Comparison of ENCODE assay signal across 1 cellular context in the genomic region with DNA sequence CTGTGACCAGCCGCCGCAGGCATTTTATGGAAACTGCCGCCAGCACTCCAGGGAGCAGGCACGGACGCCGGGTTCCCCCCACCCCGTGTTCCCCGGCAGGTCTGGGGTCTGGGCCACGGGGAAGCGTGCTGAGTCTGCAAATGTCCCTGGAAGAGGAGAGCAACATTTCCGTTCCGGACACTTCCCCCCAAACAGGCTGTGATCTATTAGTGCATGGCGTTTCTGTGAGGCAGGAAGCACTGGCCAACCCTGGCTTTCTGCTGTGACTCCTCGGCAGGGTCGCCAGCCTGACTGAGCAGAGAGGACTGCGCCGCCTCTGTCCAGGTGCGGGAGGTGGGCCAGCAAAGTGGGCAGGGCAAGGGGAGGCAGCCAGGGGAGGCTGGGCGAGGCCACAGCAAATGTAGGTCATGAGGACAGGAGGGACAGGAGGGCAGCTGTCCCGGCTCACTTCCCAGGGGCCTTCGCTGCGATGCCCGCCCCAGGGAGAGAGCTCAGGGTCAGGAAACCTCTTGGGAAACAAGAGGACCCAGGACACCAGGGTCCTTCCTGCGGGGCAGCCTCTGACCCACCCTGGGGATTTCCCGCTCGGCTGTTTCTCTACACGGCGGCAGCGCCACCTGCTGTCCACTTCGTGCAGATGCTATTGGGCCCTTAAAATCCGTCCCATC.
A peak's percentile ranks its signal among the peaks of the same experiment; 100 is the strongest.
TF ChIP-seq lines count a peak whose summit lies in the region.

No MANE protein-coding gene starts in this region.

TF ChIP-seq in K562, 482 proteins besides CTCF, POLR2A, EP300 and RAD21 (continued from another document):
- TF ChIP-seq, protein P1, sequence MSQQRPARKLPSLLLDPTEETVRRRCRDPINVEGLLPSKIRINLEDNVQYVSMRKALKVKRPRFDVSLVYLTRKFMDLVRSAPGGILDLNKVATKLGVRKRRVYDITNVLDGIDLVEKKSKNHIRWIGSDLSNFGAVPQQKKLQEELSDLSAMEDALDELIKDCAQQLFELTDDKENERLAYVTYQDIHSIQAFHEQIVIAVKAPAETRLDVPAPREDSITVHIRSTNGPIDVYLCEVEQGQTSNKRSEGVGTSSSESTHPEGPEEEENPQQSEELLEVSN (IDR thresholded peaks at IDR 0.05; ENCODE audit: borderline replicate concordance in 1 of 2, extremely low read depth in 1 of 2, insufficient read depth in 1 of 2, insufficient read length in 1 of 2, low read depth in 1 of 2, low read length in 1 of 2, poor library complexity in 1 of 2, severe bottlenecking in 1 of 2) = peak in 1 of 2 experiments; percentile 49
- no peak for TF ChIP-seq HLTF (IDR thresholded peaks at IDR 0.05)
TF ChIP-seq in K562: peak in this region for 5.
